ENCODE assay signal across 12 cellular contexts in the genomic region with DNA sequence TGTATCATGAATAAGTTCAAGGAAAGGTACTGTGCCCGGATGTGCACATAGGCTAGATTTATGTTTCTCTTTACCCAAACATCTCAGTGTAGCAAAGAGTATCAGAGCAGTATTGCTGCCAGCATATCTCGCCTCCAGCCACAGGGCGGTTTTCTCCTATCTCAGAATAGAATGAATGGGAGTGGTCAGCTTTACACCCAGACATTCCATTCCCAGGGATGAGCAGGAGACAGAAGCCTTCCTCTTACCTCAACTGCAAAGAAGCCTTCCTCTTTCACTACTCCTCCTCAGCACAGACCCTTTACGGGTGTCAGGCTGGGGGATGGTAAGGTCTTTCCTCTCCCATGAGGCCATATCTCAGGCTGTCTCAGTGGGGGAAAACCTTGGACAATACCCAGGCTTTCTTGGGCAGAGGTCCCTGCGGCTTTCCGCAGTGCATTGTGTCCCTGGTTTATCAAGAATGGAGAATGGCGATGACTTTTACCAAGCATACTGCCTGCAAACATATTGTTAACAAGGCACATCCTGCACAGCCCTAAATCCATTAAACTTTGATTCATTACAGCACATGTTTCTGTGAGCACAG. TPM values are rescaled to one million over a fixed set of nuclear protein-coding genes. Genes with fewer than 3 reads are reported as not detected.
DNase-seq lines count a peak whose midpoint lies in the region; TF ChIP-seq lines count a peak whose summit lies in the region.
"Not testable (repeated sequence)": the region's sequence is repeated elsewhere in the genome, so short reads cannot be mapped to it uniquely, and the experiment has no call there.
"Had no signal": no experiment of that assay in that cellular context is flagged by ENCODE, and none has a peak within 500 bp of the region (broad histone marks: within the 10 kb centered on the region; RNA-seq: fewer than 3 reads in every experiment).

No MANE protein-coding gene starts in this region.

- POLR2A ChIA-PET in Caco-2 (lab: Charles Lee) = not testable (repeated sequence)

- H3K79me2 ChIP-seq in trophoblast cell (ENCODE audit: control insufficient read depth, insufficient read depth, low read length, poor library complexity) = not testable (repeated sequence)

- H3K4me1 ChIP-seq in Caco-2 (peaks cover 43% of the 10 kb centered on the region), trophoblast cell (ENCODE audit: control insufficient read depth in 1 of 2, insufficient read depth in 2 of 2, low read length in 2 of 2) (peaks cover 20 to 25% of the 10 kb centered on the region in 2 experiments)

- H2BK5ac ChIP-seq in trophoblast cell (ENCODE audit: low read depth, low read length, poor library complexity) = peak overlapping the region; percentile 3

- H3K4me3 ChIP-seq in Caco-2 (ENCODE audit: low read depth, low read length); trophoblast cell (ENCODE audit: low read depth, low read length): not testable (repeated sequence)

- not testable (repeated sequence) for H3K27me3 ChIP-seq in Caco-2 (replicated peaks; ENCODE audit: control insufficient read depth, insufficient read depth, low read length); trophoblast cell (ENCODE audit: insufficient read depth, low read length)

- not testable (repeated sequence) for TF ChIP-seq CTCF in Caco-2 (IDR thresholded peaks at IDR 0.05; ENCODE audit: insufficient read depth in 1 of 2, low read depth in 1 of 2, low read length in 1 of 2, severe bottlenecking in 1 of 2, unreplicated experiment in 1 of 2); endothelial cell (IDR thresholded peaks at IDR 0.05; ENCODE audit: unreplicated experiment); mesothelial cell of epicardium (IDR thresholded peaks at IDR 0.05; ENCODE audit: unreplicated experiment)

- not testable (repeated sequence) for H3K9me3 ChIP-seq in Caco-2; trophoblast cell (ENCODE audit: insufficient read depth, low read depth, low read length)

- not testable (repeated sequence) for H3K9ac ChIP-seq in trophoblast cell (ENCODE audit: low read length)

- H2BK120ac ChIP-seq in trophoblast cell (ENCODE audit: insufficient read depth, low read length, poor library complexity) = not testable (repeated sequence)

- DNase-seq in Caco-2 = peak; percentile 30 to 51
- peak; percentile 10 for DNase-seq in RPMI7951 (ENCODE audit: low read depth)
- DNase-seq in amniotic epithelial cell (ENCODE audit: low read depth) = peak; percentile 99
- not testable (repeated sequence) for DNase-seq in endothelial cell (ENCODE audit: low spot score); mesothelial cell of epicardium (ENCODE audit: low spot score in 2 of 2, unreplicated experiment in 2 of 2); trophoblast cell
- peak; percentile 83 for DNase-seq in islet precursor cell

- H3K4me1 Mint-ChIP-seq in Caco-2 (ENCODE audit: low read depth, unreplicated experiment) = peaks cover 39% of the 10 kb centered on the region
- peaks cover 66% of the 10 kb centered on the region for H3K4me1 Mint-ChIP-seq in endothelial cell (ENCODE audit: unreplicated experiment)
- H3K4me1 Mint-ChIP-seq in mesothelial cell of epicardium = peaks cover 38% of the 10 kb centered on the region

- H3K18ac ChIP-seq in trophoblast cell (ENCODE audit: low read length) = not testable (repeated sequence)

- not testable (repeated sequence) for H2AK5ac ChIP-seq in trophoblast cell (ENCODE audit: low read length)

- not testable (repeated sequence) for H3K27me3 Mint-ChIP-seq in Caco-2 (ENCODE audit: insufficient read depth, unreplicated experiment); endothelial cell (ENCODE audit: unreplicated experiment); mesothelial cell of epicardium (ENCODE audit: low read depth)

- not testable (repeated sequence) for H4K91ac ChIP-seq in trophoblast cell (ENCODE audit: low read depth, low read length)

- WGBS in trophoblast cell (ENCODE audit: extremely low coverage, insufficient coverage, insufficient read length) = no CpG with 5 or more reads among the region's 7 CpGs

- CTCF ChIA-PET in Caco-2 (lab: Charles Lee) = not testable (repeated sequence)

- H2AFZ ChIP-seq in trophoblast cell (ENCODE audit: insufficient read depth, low read length, poor library complexity) = not testable (repeated sequence)

- not testable (repeated sequence) for H3K23ac ChIP-seq in trophoblast cell (ENCODE audit: low read length)

- H4K12ac ChIP-seq in trophoblast cell (ENCODE audit: low read depth, low read length) = not testable (repeated sequence)

- H3K4me2 ChIP-seq in trophoblast cell (ENCODE audit: low read length) = not testable (repeated sequence)

- H3K4me3 Mint-ChIP-seq in Caco-2 (ENCODE audit: unreplicated experiment); endothelial cell (ENCODE audit: unreplicated experiment); mesothelial cell of epicardium: not testable (repeated sequence)

- H3K27ac ChIP-seq in trophoblast cell (ENCODE audit: low read depth, low read length) = peak overlapping the region; percentile 56

- not testable (repeated sequence) for H3K14ac ChIP-seq in trophoblast cell (ENCODE audit: low read length)

- not testable (repeated sequence) for H3K9me3 Mint-ChIP-seq in Caco-2 (ENCODE audit: unreplicated experiment); endothelial cell (ENCODE audit: unreplicated experiment); mesothelial cell of epicardium

- intact Hi-C loops in Caco-2 (cut with micrococcal nuclease; ENCODE audit: unreplicated experiment) = not testable (repeated sequence)

- not testable (repeated sequence) for H4K8ac ChIP-seq in trophoblast cell (ENCODE audit: low read depth, low read length)

- H3K79me1 ChIP-seq in trophoblast cell (ENCODE audit: low read length) = peaks cover 25% of the 10 kb centered on the region

- H3K36me3 Mint-ChIP-seq in Caco-2 (ENCODE audit: insufficient read depth, unreplicated experiment); mesothelial cell of epicardium: not testable (repeated sequence)
- H3K36me3 Mint-ChIP-seq in endothelial cell (ENCODE audit: low read depth, unreplicated experiment) = peaks cover 29% of the 10 kb centered on the region

- not testable (repeated sequence) for H2BK12ac ChIP-seq in trophoblast cell (ENCODE audit: low read length)

- BruUV-seq in Caco-2 (replicated peaks; lab: Mats Ljungman, UMichigan) = not testable (repeated sequence)

- H3K27ac Mint-ChIP-seq in Caco-2 (ENCODE audit: unreplicated experiment) (peak overlapping the region; percentile 74), endothelial cell (ENCODE audit: unreplicated experiment) (peak overlapping the region; percentile 83), mesothelial cell of epicardium (peak overlapping the region; percentile 81)

- H3K36me3 ChIP-seq in Caco-2 (ENCODE audit: control insufficient read depth, insufficient read depth, low read length); trophoblast cell (ENCODE audit: control insufficient read depth in 1 of 2, insufficient read depth in 2 of 2, low read length in 2 of 2): not testable (repeated sequence)

- not testable (repeated sequence) for H3K4ac ChIP-seq in trophoblast cell (ENCODE audit: low read depth, low read length)

RNA-seq across cellular contexts. Expression of a gene that starts 7.3 kb away (rescaled TPM):
- 0.93 and 1.3 TPM in 2 replicates for total RNA-seq in Caco-2 (2022)
- total RNA-seq in RPMI7951 (2014; rRNA removed; shearing (Covaris generic)) = not detected in 2 replicates
- total RNA-seq in endothelial cell (ENCODE audit: unreplicated experiment) = 118 TPM
- 0.41 to 0.80 TPM (median 0.72 TPM) in 3 replicates for total RNA-seq in mesothelial cell of epicardium
- polyA plus RNA-seq in trophoblast cell (2013) = 3.2 TPM in 2 replicates
- total RNA-seq: CD4-positive, alpha-beta T cell; Daoy; GM12878; GM23248; HT-29 had no signal
- polyA plus RNA-seq: GM12878, GM23248 had no signal

Comparison
In these comparisons a context has a peak if more than half of its experiments do, and no peak if none do; other contexts are left out.
1. RNA of a gene that starts 7.3 kb away (total RNA-seq): 118 TPM in endothelial cell (single experiment); 0.93 to 1.3 TPM in Caco-2, 0.41 to 0.80 TPM in mesothelial cell of epicardium and not detected in RPMI7951; every median in the first group is over 10 times any median in the second.
2. Peak in every context shown above with its lines, with median percentiles within 50 percentile points of each other: H3K27ac Mint-ChIP-seq.